ENCODE assay signal across 1 cellular context in the genomic region with DNA sequence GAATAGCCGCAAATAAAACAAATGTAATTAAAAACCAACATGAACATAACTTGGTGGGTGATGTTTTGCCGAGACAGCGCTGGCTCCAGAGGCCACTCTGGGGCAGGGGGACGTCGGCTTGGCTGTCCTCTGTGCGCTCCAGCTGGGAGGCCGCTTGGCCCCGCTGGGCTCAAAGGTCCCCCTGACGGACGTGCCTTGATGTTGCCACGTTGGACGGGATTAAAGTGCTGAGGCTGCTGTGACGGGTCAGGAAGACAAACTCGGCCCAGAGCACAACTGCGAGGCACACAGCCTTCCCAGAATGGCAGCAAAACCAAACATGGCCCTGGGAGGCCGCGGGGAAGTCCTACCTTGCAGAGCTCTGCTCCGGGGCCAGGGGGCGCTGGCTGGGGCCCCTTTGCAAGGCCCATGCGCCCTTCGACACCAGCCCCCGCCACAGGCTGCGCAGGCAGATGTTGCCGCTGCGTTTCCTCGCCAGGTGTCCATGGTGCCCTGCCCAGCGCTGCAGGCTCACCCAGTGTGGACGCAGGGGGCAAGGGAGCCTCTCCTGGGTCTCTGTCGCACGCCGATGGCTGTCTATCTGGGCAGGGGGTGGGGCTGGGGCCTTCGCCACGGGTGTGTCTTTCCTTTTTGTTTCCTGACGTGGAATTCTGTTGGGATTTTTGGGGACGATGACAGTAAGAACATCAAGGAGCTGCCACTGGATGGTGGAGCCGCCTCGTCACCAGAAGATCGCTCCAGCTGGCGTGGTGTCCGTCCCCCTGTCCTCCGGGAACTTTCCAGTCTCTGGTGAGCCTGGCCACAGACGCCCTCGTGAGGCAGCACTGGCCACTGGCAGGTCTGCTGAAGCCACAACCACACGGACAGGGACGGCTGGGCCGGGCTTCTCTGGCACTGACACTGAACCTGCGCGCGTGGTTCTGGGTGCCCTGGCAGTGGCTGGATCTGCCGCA.
TF ChIP-seq lines count a peak whose summit lies in the region.

No MANE protein-coding gene starts in this region.

TF ChIP-seq in IMR-90, 13 proteins besides CTCF, POLR2A, EP300 and RAD21:
- TF ChIP-seq, protein P1, sequence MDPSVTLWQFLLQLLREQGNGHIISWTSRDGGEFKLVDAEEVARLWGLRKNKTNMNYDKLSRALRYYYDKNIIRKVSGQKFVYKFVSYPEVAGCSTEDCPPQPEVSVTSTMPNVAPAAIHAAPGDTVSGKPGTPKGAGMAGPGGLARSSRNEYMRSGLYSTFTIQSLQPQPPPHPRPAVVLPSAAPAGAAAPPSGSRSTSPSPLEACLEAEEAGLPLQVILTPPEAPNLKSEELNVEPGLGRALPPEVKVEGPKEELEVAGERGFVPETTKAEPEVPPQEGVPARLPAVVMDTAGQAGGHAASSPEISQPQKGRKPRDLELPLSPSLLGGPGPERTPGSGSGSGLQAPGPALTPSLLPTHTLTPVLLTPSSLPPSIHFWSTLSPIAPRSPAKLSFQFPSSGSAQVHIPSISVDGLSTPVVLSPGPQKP (IDR thresholded peaks at IDR 0.05; ENCODE audit: borderline replicate concordance, low read depth, low read length) = no peak
- no peak for TF ChIP-seq CHD1 (IDR thresholded peaks at IDR 0.05; ENCODE audit: low read depth, low read length)
- TF ChIP-seq SMC3 (IDR thresholded peaks at IDR 0.05; ENCODE audit: low read depth, low read length) = peak; percentile 56
- TF ChIP-seq MAZ (IDR thresholded peaks at IDR 0.05; ENCODE audit: borderline replicate concordance, low read depth, low read length) = no peak
